In the genomic region with DNA sequence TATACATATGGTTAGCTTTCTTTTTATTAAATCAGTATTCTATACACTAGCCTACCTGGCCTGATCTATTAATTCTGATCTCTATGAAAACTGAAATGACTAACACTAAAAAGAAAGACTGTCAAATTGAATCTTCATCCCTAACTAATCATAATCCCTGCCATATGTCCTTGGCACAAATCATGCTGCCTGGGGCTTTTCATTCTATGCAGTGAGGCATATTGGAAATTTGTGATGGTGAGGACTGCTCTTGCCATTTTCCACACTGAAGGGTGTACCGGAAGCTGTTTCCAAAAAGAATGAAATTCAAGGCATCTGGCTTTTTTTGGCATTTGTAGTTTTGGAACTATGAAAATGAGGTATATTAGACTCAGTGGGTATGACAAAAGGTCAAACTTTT, we compare ENCODE assay signal across 28 cellular contexts. TPM values are rescaled to one million over a fixed set of nuclear protein-coding genes. Genes with fewer than 3 reads are reported as not detected.
"Had no signal": no experiment of that assay in that cellular context is flagged by ENCODE, and none has a peak within 500 bp of the region (broad histone marks: within the 10 kb centered on the region; RNA-seq: fewer than 3 reads in every experiment).

No MANE protein-coding gene starts in this region.

- H3K9me3 ChIP-seq: adrenal gland, body of pancreas, heart left ventricle had no signal

- H3K27ac ChIP-seq: adrenal gland, body of pancreas, coronary artery, dorsolateral prefrontal cortex, heart left ventricle had no signal

- H3K27me3 ChIP-seq: adrenal gland, body of pancreas, dorsolateral prefrontal cortex, heart left ventricle had no signal

- H3K4me3 ChIP-seq: adrenal gland, body of pancreas, coronary artery, dorsolateral prefrontal cortex, heart left ventricle had no signal

- H3K4me1 ChIP-seq: adrenal gland, body of pancreas, heart left ventricle had no signal

- H3K36me3 ChIP-seq: adrenal gland, heart left ventricle had no signal

- DNase-seq: activated CD4-positive, alpha-beta memory T cell treated with anti-CD3 and anti-CD28 coated beads for 36 hours; activated CD4-positive, alpha-beta T cell treated with anti-CD3 and anti-CD28 coated beads for 36 hours; activated CD4-positive, alpha-beta T cell treated with anti-CD3 and anti-CD28 coated beads, Interleukin-2, amount 10 ng/mL, durations not matched to agents 24 days and 14 days; activated CD4-positive, CD25-positive, alpha-beta regulatory T cell; activated CD4-positive, CD25-positive, alpha-beta regulatory T cell treated with anti-CD3 and anti-CD28 coated beads, Interleukin-2, amount 50 U/mL, for 72 hours; activated CD8-positive, alpha-beta memory T cell treated with anti-CD3 and anti-CD28 coated beads, Interleukin-2, amount 10 ng/mL, durations not matched to agents 7 days and 5 days; activated CD8-positive, alpha-beta memory T cell treated with anti-CD3 and anti-CD28 coated beads, Interleukin-2, amount 50 U/mL, for 4 hours; activated CD8-positive, alpha-beta T cell treated with anti-CD3 and anti-CD28 coated beads, Interleukin-2, amount 10 ng/mL, durations not matched to agents 7 days and 5 days; activated effector memory CD4-positive, alpha-beta T cell treated with anti-CD3 and anti-CD28 coated beads, Interleukin-2, amount 50 U/mL, for 16 hours; activated naive CD4-positive, alpha-beta T cell treated with anti-CD3 and anti-CD28 coated beads for 36 hours; activated naive CD8-positive, alpha-beta T cell treated with anti-CD3 and anti-CD28 coated beads for 36 hours; activated naive CD8-positive, alpha-beta T cell treated with anti-CD3 and anti-CD28 coated beads, Interleukin-2, amount 50 U/mL, for 24 hours; activated T-cell treated with anti-CD3 and anti-CD28 coated beads, Interleukin-2, amount 50 U/mL, for 1 hour; activated T-cell treated with anti-CD3 and anti-CD28 coated beads, Interleukin-2, amount 50 U/mL, for 48 hours; adrenal gland; amygdala; aorta; body of pancreas; cerebellar nuclear complex; dorsolateral prefrontal cortex; effector memory CD4-positive, alpha-beta T cell; endodermal cell; foreskin fibroblast; glutamatergic neuron; heart left ventricle; T-helper 2 cell had no signal

RNA-seq across cellular contexts. Expression of a gene that starts 39.7 kb away (rescaled TPM):
- total RNA-seq: activated CD8-positive, alpha-beta memory T cell treated with anti-CD3 and anti-CD28 coated beads for 36 hours had no signal
